Comparison of ENCODE assay signal across 7 cellular contexts in the genomic region with DNA sequence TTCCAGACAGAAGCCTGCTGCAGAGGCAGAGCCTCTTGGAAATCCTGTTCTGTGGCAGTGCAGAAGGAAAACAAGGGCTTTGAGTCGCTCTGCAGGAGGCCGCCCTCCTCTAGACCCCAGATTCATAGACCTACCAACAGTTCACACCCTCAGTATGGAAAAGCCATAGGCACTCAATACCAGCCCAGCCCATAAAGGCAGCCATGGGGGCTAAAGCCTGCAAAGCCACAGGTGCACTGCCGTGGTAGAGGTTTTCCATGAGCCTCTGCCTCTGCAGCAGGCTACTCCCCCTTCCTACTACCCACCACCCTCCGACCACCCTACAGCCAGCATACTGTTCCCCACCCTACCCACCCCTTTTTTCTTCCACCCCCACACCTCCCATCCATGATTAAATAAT.
A peak's percentile ranks its signal among the peaks of the same experiment; 100 is the strongest.
DNase-seq lines count a peak whose midpoint lies in the region; ATAC-seq, FAIRE-seq and TF ChIP-seq lines count a peak whose summit lies in the region.
"Not testable (repeated sequence)": the region's sequence is repeated elsewhere in the genome, so short reads cannot be mapped to it uniquely, and the experiment has no call there.

No MANE protein-coding gene starts in this region.

- 81% methylated on average over 3 of the region's 4 CpGs; no CpG with 5 or more reads in 1 of the 2 donors for WGBS in transverse colon (ENCODE audit: low coverage in 1 of 2), 2 donors

- not testable (repeated sequence) for H3K4me1 Mint-ChIP-seq in osteocyte (ENCODE audit: unreplicated experiment)

- not testable (repeated sequence) for TF ChIP-seq EP300 in transverse colon (IDR thresholded peaks at IDR 0.05; ENCODE audit: low read depth)

- H3K36me3 Mint-ChIP-seq in osteocyte (ENCODE audit: unreplicated experiment) = not testable (repeated sequence)

- intact Hi-C loops in left cardiac atrium (cut with DNase I); kidney (cut with DNase I); transverse colon (cut with DNase I; ENCODE audit: low total_unique reads): not testable (repeated sequence)

- not testable (repeated sequence) for H3K36me3 ChIP-seq in kidney (ENCODE audit: control insufficient read depth in 1 of 2, insufficient read depth in 2 of 2, low read length in 2 of 2); transverse colon

- H3K27ac ChIP-seq in kidney (ENCODE audit: low read depth in 2 of 2, low read length in 2 of 2); transverse colon: not testable (repeated sequence)

- not testable (repeated sequence) for ATAC-seq in left cardiac atrium

- not testable (repeated sequence) for H3K9ac ChIP-seq in kidney (ENCODE audit: low read length in 2 of 2)

- H3K4me1 ChIP-seq in kidney (ENCODE audit: control insufficient read depth in 1 of 2, insufficient read depth in 1 of 2, low read depth in 1 of 2, low read length in 2 of 2); transverse colon: not testable (repeated sequence)

- TF ChIP-seq CTCF in kidney (IDR thresholded peaks at IDR 0.05; ENCODE audit: borderline replicate concordance, extremely low read depth, insufficient read depth); osteocyte (IDR thresholded peaks at IDR 0.05); transverse colon (IDR thresholded peaks at IDR 0.05): not testable (repeated sequence)

- FAIRE-seq in kidney (lab: Jason Lieb, UNC) = not testable (repeated sequence)

- H3K27ac Mint-ChIP-seq in osteocyte (ENCODE audit: unreplicated experiment) = not testable (repeated sequence)

- not testable (repeated sequence) for H3K4me3 ChIP-seq in kidney (ENCODE audit: low read length in 2 of 2); transverse colon

- not testable (repeated sequence) for H3K9me3 ChIP-seq in kidney (ENCODE audit: control insufficient read depth in 1 of 2, low read length in 2 of 2); transverse colon

- in situ Hi-C loops in SK-MEL-5 (cut with HindIII; ENCODE audit: low pct_unique_long_range_greater_than_20kb, low sequenced_read_pairs); transverse colon (cut with MboI; ENCODE audit: low pct_ligation_motif_present in 1 of 4, low pct_unique_long_range_greater_than_20kb in 1 of 4, low sequenced_read_pairs in 3 of 4): not testable (repeated sequence)

- not testable (repeated sequence) for H3K27me3 ChIP-seq in transverse colon

- TF ChIP-seq POLR2A in transverse colon (IDR thresholded peaks at IDR 0.05) = not testable (repeated sequence)

- not testable (repeated sequence) for H3K27me3 Mint-ChIP-seq in osteocyte (ENCODE audit: unreplicated experiment)

- DNase-seq in SK-MEL-5 (ENCODE audit: low read depth, low spot score) = peak; percentile 0
- DNase-seq in activated effector memory CD4-positive, alpha-beta T cell treated with anti-CD3 and anti-CD28 coated beads, Interleukin-2, amount 50 U/mL, for 16 hours = peak; percentile 33
- DNase-seq in effector CD4-positive, alpha-beta T cell = peak; percentile 0
- peak; percentile 16 for DNase-seq in left cardiac atrium
- DNase-seq in kidney = peak; percentile 15
- DNase-seq in osteocyte (ENCODE audit: extremely low spot score, unreplicated experiment) = peak; percentile 85
- DNase-seq in transverse colon = peak; percentile 4

- not testable (repeated sequence) for H3K4me3 Mint-ChIP-seq in osteocyte (ENCODE audit: unreplicated experiment)

- not testable (repeated sequence) for H3K9me3 Mint-ChIP-seq in osteocyte (ENCODE audit: unreplicated experiment)

Comparison
In these comparisons a context has a peak if more than half of its experiments do, and no peak if none do; other contexts are left out.
1. DNase-seq: peak in every context shown above with its lines; median percentile 85 in osteocyte; 33 in activated effector memory CD4-positive, alpha-beta T cell treated with anti-CD3 and anti-CD28 coated beads, Interleukin-2, amount 50 U/mL, for 16 hours; 16 in left cardiac atrium; 15 in kidney; 4 in transverse colon; 0 in SK-MEL-5; 0 in effector CD4-positive, alpha-beta T cell.